ENCODE assay signal across 2 cellular contexts in genomic region chr6:73555380-73555949, GRCh38.
TF ChIP-seq lines count a peak whose summit lies in the region.
"Not testable (repeated sequence)": the region's sequence is repeated elsewhere in the genome, so short reads cannot be mapped to it uniquely, and the experiment has no call there.

No MANE protein-coding gene starts in this region.

TF ChIP-seq in WTC11, 78 proteins besides CTCF, POLR2A, EP300 and RAD21:
- TF ChIP-seq HMGA2 (CRISPR knock-in tag; IDR thresholded peaks at IDR 0.05) = peak; percentile 94

TF ChIP-seq in K562, 482 proteins besides CTCF, POLR2A, EP300 and RAD21:
- TF ChIP-seq CBFA2T3 (IDR thresholded peaks at IDR 0.05) (peak; percentile 20; the same call in 1 of the 2 replicates), TOE1 (IDR thresholded peaks at IDR 0.05; ENCODE audit: borderline replicate concordance) (peak; percentile 32; the same call in 1 of the 2 replicates), HDAC1 (IDR thresholded peaks at IDR 0.05) (0 out of 4 replicates have a peak, but pooled peaks of 1 of the 2 experiments have one; percentile 12), HDAC2 (IDR thresholded peaks at IDR 0.05) (0 out of 2 replicates have a peak, but pooled peaks have one; percentile 28), TFE3 (CRISPR knock-in tag; IDR thresholded peaks at IDR 0.05) (0 out of 2 replicates have a peak, but pooled peaks have one; percentile 9), EGR1 (conservative IDR thresholded peaks at IDR 0.05) (peak; percentile 69), RCOR1 (IDR thresholded peaks at IDR 0.05; ENCODE audit: borderline replicate concordance in 1 of 2, low read depth in 2 of 2, low read length in 2 of 2) (peak in 1 of 2 experiments; percentile 52; a peak in 1 of 4 replicates), KDM1A (IDR thresholded peaks at IDR 0.05) (peak; percentile 77 to 82)
- not testable (repeated sequence) for TF ChIP-seq TOE1 (CRISPR knock-in tag; IDR thresholded peaks at IDR 0.05; ENCODE audit: borderline replicate concordance, low read depth)
TF ChIP-seq in K562: peak in this region for 8; not testable (repeated sequence) for 474.
